ENCODE assay signal across 16 cellular contexts in genomic region chr4:113444386-113444785, GRCh38.
DNase-seq lines count a peak whose midpoint lies in the region; ATAC-seq and TF ChIP-seq lines count a peak whose summit lies in the region.
"Had no signal": no experiment of that assay in that cellular context is flagged by ENCODE, and none has a peak within 500 bp of the region (broad histone marks: within the 10 kb centered on the region; RNA-seq: fewer than 3 reads in every experiment).

No MANE protein-coding gene starts in this region.

- H3K27ac Mint-ChIP-seq in Calu3 (ENCODE audit: unreplicated experiment) (peak overlapping the region; percentile 69), neural progenitor cell (no peak overlapping the region)
- H3K27ac Mint-ChIP-seq in activated CD4-positive, alpha-beta memory T cell treated with anti-CD3 and anti-CD28 coated beads, Interleukin-2, amount 10 ng/mL, durations not matched to agents 7 days and 5 days: no peak overlapping the region
- H3K27ac Mint-ChIP-seq: B cell had no signal

- no peak overlapping the region for H3K4me3 ChIP-seq in adrenal gland
- H3K4me3 ChIP-seq in psoas muscle: no peak overlapping the region
- no peak overlapping the region for H3K4me3 ChIP-seq in neural progenitor cell

- CTCF ChIA-PET in Calu3 (lab: Charles Lee): interaction anchor here (0.7 kb wide), 1 partner anchor 344 kb away, joined by 21 read pairs; no protein-coding TSS in a partner anchor
- CTCF ChIA-PET in activated CD4-positive, alpha-beta memory T cell treated with anti-CD3 and anti-CD28 coated beads, Interleukin-2, amount 10 ng/mL, durations not matched to agents 7 days and 5 days (lab: Charles Lee): interaction anchor here (0.5 kb wide), 1 partner anchor 694 kb away, joined by 5 read pairs; no protein-coding TSS in a partner anchor

- no peaks in the 10 kb centered on the region for H3K9me3 Mint-ChIP-seq in Calu3 (ENCODE audit: low read depth, unreplicated experiment)
- H3K9me3 Mint-ChIP-seq in activated CD4-positive, alpha-beta memory T cell treated with anti-CD3 and anti-CD28 coated beads, Interleukin-2, amount 10 ng/mL, durations not matched to agents 7 days and 5 days: peaks cover 2% of the 10 kb centered on the region
- H3K9me3 Mint-ChIP-seq in neural progenitor cell: no peaks in the 10 kb centered on the region

- H3K9ac ChIP-seq in neural progenitor cell: no peak overlapping the region

- no peaks in the 10 kb centered on the region for H3K27me3 Mint-ChIP-seq in Calu3 (ENCODE audit: unreplicated experiment)
- H3K27me3 Mint-ChIP-seq in activated CD4-positive, alpha-beta memory T cell treated with anti-CD3 and anti-CD28 coated beads, Interleukin-2, amount 10 ng/mL, durations not matched to agents 7 days and 5 days: no peaks in the 10 kb centered on the region
- H3K27me3 Mint-ChIP-seq in neural progenitor cell (ENCODE audit: insufficient read depth, low read depth): no peaks in the 10 kb centered on the region
- H3K27me3 Mint-ChIP-seq: B cell had no signal

- peak in 3 of 4 donors; percentile 36 to 54 (median 48) for ATAC-seq in psoas muscle
- no peak for ATAC-seq in GM18870 (IDR thresholded peaks at IDR 0.05; ENCODE audit: unreplicated experiment)

- H3K27me3 ChIP-seq in adrenal gland (no peaks in the 10 kb centered on the region), psoas muscle (ENCODE audit: insufficient read depth in 3 of 3, low read length in 2 of 3) (no peaks in the 10 kb centered on the region), neural progenitor cell (no peaks in the 10 kb centered on the region)

- H3K36me3 ChIP-seq in adrenal gland (replicated peaks in 1 of 2) (no peaks in the 10 kb centered on the region), psoas muscle (ENCODE audit: insufficient read depth in 1 of 2, low read depth in 1 of 2) (no peaks in the 10 kb centered on the region), neural progenitor cell (no peaks in the 10 kb centered on the region)

- intact Hi-C loops in Calu3 (cut with micrococcal nuclease; ENCODE audit: unreplicated experiment): no loop called here
- intact Hi-C loops in adrenal gland (cut with DNase I): no loop called here
- intact Hi-C loops in psoas muscle (cut with DNase I): no loop called here

- 21 to 30% (median 22%) methylated on average over 1 of the region's 1 CpG for WGBS in adrenal gland, 4 donors
- 32 to 36% (median 32%) methylated on average over 1 of the region's 1 CpG for WGBS in psoas muscle, 3 donors

- no peaks in the 10 kb centered on the region for H3K36me3 Mint-ChIP-seq in Calu3 (ENCODE audit: insufficient read depth, unreplicated experiment)
- H3K36me3 Mint-ChIP-seq in activated CD4-positive, alpha-beta memory T cell treated with anti-CD3 and anti-CD28 coated beads, Interleukin-2, amount 10 ng/mL, durations not matched to agents 7 days and 5 days (ENCODE audit: low read depth): peaks cover 3% of the 10 kb centered on the region
- H3K36me3 Mint-ChIP-seq in neural progenitor cell: no peaks in the 10 kb centered on the region

- no peak overlapping the region for H3K4me2 ChIP-seq in neural progenitor cell

- H3K27ac ChIP-seq in adrenal gland (peak overlapping the region in 3 of 5 donors; percentile 23 to 75 (median 64)), psoas muscle (peak overlapping the region; percentile 70), neural progenitor cell (no peak overlapping the region)

- no peaks in the 10 kb centered on the region for H3K79me2 ChIP-seq in neural progenitor cell (ENCODE audit: low read depth)

- BruUV-seq in Calu3 (replicated peaks; lab: Mats Ljungman, UMichigan): no TSS peak

- H3K9me3 ChIP-seq in adrenal gland (replicated peaks in 1 of 3) (no peaks in the 10 kb centered on the region), psoas muscle (peaks cover 6% of the 10 kb centered on the region), neural progenitor cell (ENCODE audit: low read depth) (no peaks in the 10 kb centered on the region)

- H4K20me1 ChIP-seq in neural progenitor cell (ENCODE audit: low read depth): no peaks in the 10 kb centered on the region

- H2AFZ ChIP-seq in neural progenitor cell (replicated peaks): no peak overlapping the region

- no peaks in the 10 kb centered on the region for H3F3A ChIP-seq in neural progenitor cell (ENCODE audit: low read depth)

- POLR2A ChIA-PET in activated CD4-positive, alpha-beta memory T cell treated with anti-CD3 and anti-CD28 coated beads, Interleukin-2, amount 10 ng/mL, durations not matched to agents 7 days and 5 days (lab: Charles Lee): no interaction called here

- H3K4me3 Mint-ChIP-seq in Calu3 (ENCODE audit: low read depth, unreplicated experiment): no peak overlapping the region
- H3K4me3 Mint-ChIP-seq in activated CD4-positive, alpha-beta memory T cell treated with anti-CD3 and anti-CD28 coated beads, Interleukin-2, amount 10 ng/mL, durations not matched to agents 7 days and 5 days: no peak overlapping the region
- no peak overlapping the region for H3K4me3 Mint-ChIP-seq in neural progenitor cell
- H3K4me3 Mint-ChIP-seq: B cell had no signal

- H3K4me1 Mint-ChIP-seq in Calu3 (ENCODE audit: low read depth, unreplicated experiment) (peaks cover 24% of the 10 kb centered on the region), neural progenitor cell (peaks cover 6% of the 10 kb centered on the region)
- peaks cover 6% of the 10 kb centered on the region for H3K4me1 Mint-ChIP-seq in activated CD4-positive, alpha-beta memory T cell treated with anti-CD3 and anti-CD28 coated beads, Interleukin-2, amount 10 ng/mL, durations not matched to agents 7 days and 5 days
- H3K4me1 Mint-ChIP-seq: B cell had no signal

- H3K4me1 ChIP-seq in adrenal gland (replicated peaks in 1 of 2) (peaks cover 7 to 41% of the 10 kb centered on the region in 2 donors), psoas muscle (peaks cover 28% of the 10 kb centered on the region), neural progenitor cell (peaks cover 15% of the 10 kb centered on the region)

- TF ChIP-seq POLR2A in adrenal gland (IDR thresholded peaks at IDR 0.05): no peak

- TF ChIP-seq CTCF in Calu3 (IDR thresholded peaks at IDR 0.05; ENCODE audit: unreplicated experiment) (no peak), adrenal gland (IDR thresholded peaks at IDR 0.05) (no peak), psoas muscle (IDR thresholded peaks at IDR 0.05) (no peak), neural progenitor cell (IDR thresholded peaks at IDR 0.05) (no peak)

- DNase-seq in Calu3: no peak
- DNase-seq in adrenal gland: peak in 3 of 7 donors; percentile 26 to 54 (median 53)
- DNase-seq in fibroblast of peridontal ligament (ENCODE audit: extremely low read depth): peak; percentile 75
- no peak for DNase-seq in psoas muscle
- no peak for DNase-seq in NOMO-1 treated with DMSO at 0.1 percent for 48 hours (lab: John Stamatoyannopoulos, UW; ENCODE audit: unreplicated experiment)
- no peak for DNase-seq in activated CD4-positive, alpha-beta memory T cell treated with anti-CD3 and anti-CD28 coated beads, Interleukin-2, amount 10 ng/mL, durations not matched to agents 7 days and 5 days
- DNase-seq in neural progenitor cell (ENCODE audit: low spot score): no peak
- DNase-seq: activated CD4-positive, alpha-beta T cell treated with anti-CD3 and anti-CD28 coated beads, Interleukin-2, amount 50 U/mL, for 1 hour; erythroblast; NCI-H1105 treated with DMSO at 0.1 percent for 48 hours; NCI-H748 treated with DMSO at 0.1 percent for 48 hours; occipital lobe; stimulated activated CD4-positive, alpha-beta T cell treated with anti-CD3 and anti-CD28 coated beads, Interleukin-4, amount 100 ng/mL, for 24 hours; substantia nigra had no signal
